ENCODE assay signal across 13 cellular contexts in the genomic region with DNA sequence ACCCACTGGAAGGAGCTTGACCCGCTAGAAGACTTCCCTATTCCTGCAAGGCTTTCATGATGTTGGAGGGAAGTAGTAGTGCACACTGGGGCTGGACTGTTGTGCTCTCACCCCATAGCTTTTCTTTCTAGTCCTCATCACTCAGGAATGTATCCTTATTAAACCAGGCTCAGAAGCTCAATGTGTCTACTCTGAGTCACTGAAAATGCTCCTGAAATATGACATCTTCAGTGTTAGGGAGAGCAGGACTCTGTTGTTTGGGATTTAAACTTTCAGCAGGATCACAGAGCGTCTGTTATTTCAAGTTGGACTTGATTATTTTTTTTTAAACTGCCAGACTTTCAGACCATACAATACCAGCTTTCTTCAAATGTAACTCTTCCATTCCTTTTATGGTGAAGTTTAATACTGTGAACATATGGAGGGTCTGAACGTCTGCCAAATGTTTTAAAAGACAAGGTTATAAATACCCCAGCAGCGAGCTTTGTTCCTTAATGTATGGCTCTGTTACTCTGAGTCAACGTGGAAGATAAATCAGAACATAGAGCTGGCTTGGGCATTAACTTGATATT.
DNase-seq lines count a peak whose midpoint lies in the region; ATAC-seq lines count a peak whose summit lies in the region.
"Had no signal": no experiment of that assay in that cellular context is flagged by ENCODE, and none has a peak within 500 bp of the region (broad histone marks: within the 10 kb centered on the region; RNA-seq: fewer than 3 reads in every experiment).

No MANE protein-coding gene starts in this region.

- H3K27ac ChIP-seq in epithelial cell of prostate = peak overlapping the region; percentile 56

- ATAC-seq in GM19467 (IDR thresholded peaks at IDR 0.05; ENCODE audit: unreplicated experiment) (no peak), GM19455 (IDR thresholded peaks at IDR 0.05; ENCODE audit: unreplicated experiment) (no peak)
- ATAC-seq: activated T-cell treated with anti-CD3 and anti-CD28 coated beads, Interleukin-2, amount 50 U/mL, for 72 hours had no signal

- DNase-seq in DMS 273 treated with DMSO at 0.1 percent for 48 hours (lab: John Stamatoyannopoulos, UW) (peak; percentile 97), NCI-H524 (lab: John Stamatoyannopoulos, UW) (peak; percentile 78 to 96), epithelial cell of prostate (ENCODE audit: low read depth, low spot score) (peak; percentile 31), non-pigmented ciliary epithelial cell (ENCODE audit: low read depth) (peak; percentile 95), retina (no peak), GM19240 (ENCODE audit: insufficient read length, low spot score) (no peak)
- DNase-seq: activated T-cell treated with anti-CD3 and anti-CD28 coated beads, Interleukin-2, amount 50 U/mL, for 72 hours; DMS153; immature natural killer cell; NCI-H2227 treated with DMSO at 0.1 percent for 48 hours; small intestine had no signal

Comparison
In these comparisons a context has a peak if more than half of its experiments do, and no peak if none do; other contexts are left out.
1. DNase-seq: peak in DMS 273 treated with DMSO at 0.1 percent for 48 hours (single experiment), NCI-H524 (2 of 2), epithelial cell of prostate (single experiment) and non-pigmented ciliary epithelial cell (single experiment); none in retina (single experiment) and GM19240 (single experiment).